In genomic region chr15:36959746-36960145, GRCh38 we compare ENCODE assay signal across 32 cellular contexts.
DNase-seq lines count a peak whose midpoint lies in the region; ATAC-seq and TF ChIP-seq lines count a peak whose summit lies in the region.
"Had no signal": no experiment of that assay in that cellular context is flagged by ENCODE, and none has a peak within 500 bp of the region (broad histone marks: within the 10 kb centered on the region; RNA-seq: fewer than 3 reads in every experiment).

No MANE protein-coding gene starts in this region.

- no peaks in the 10 kb centered on the region for H3K9me3 ChIP-seq in mucosa of descending colon
- H3K9me3 ChIP-seq: body of pancreas, Caco-2, gastroesophageal sphincter had no signal

- intact Hi-C loops in natural killer cell (cut with micrococcal nuclease) (no loop called here), mucosa of descending colon (cut with DNase I, micrococcal nuclease) (no loop called here)

- no peak overlapping the region for H3K4me3 ChIP-seq in mucosa of descending colon
- H3K4me3 ChIP-seq: body of pancreas, gastroesophageal sphincter had no signal

- H3K36me3 ChIP-seq in mucosa of descending colon (ENCODE audit: low read depth), result no peaks in the 10 kb centered on the region
- H3K36me3 ChIP-seq: gastroesophageal sphincter had no signal

- no peak overlapping the region for H3K27ac Mint-ChIP-seq in natural killer cell treated with Interleukin-12 subunit alpha and Interleukin-12 subunit beta and Interleukin-15 and Interleukin-18, amount 100 ng/mL, for 72 hours
- H3K27ac Mint-ChIP-seq in natural killer cell (no peak overlapping the region), mesothelial cell of epicardium (peak overlapping the region; percentile 81)
- H3K27ac Mint-ChIP-seq: activated CD8-positive, alpha-beta memory T cell treated with anti-CD3 and anti-CD28 coated beads, Interleukin-2, amount 10 ng/mL, durations not matched to agents 7 days and 5 days; activated T-cell treated with anti-CD3 and anti-CD28 coated beads, Interleukin-2, amount 50 U/mL, for 72 hours; CD14-positive monocyte; IgD-negative memory B cell; stimulated activated memory B cell treated with anti-CD40 and anti-IgM and Interleukin-4, amounts not matched to agents 10 μg/mL and 1 μg/mL and 100 μg/mL, for 72 hours; T-cell; WTC11 had no signal

- TF ChIP-seq CTCF in natural killer cell (IDR thresholded peaks at IDR 0.05) (no peak), mesothelial cell of epicardium (IDR thresholded peaks at IDR 0.05; ENCODE audit: unreplicated experiment) (no peak), mucosa of descending colon (IDR thresholded peaks at IDR 0.05) (no peak)

- H3K27ac ChIP-seq in epithelial cell of prostate, result peak overlapping the region; percentile 38
- H3K27ac ChIP-seq: gastroesophageal sphincter, RWPE1 had no signal

- peak overlapping the region; percentile 4 for H3K4me3 Mint-ChIP-seq in natural killer cell treated with Interleukin-12 subunit alpha and Interleukin-12 subunit beta and Interleukin-15 and Interleukin-18, amount 100 ng/mL, for 72 hours
- H3K4me3 Mint-ChIP-seq in natural killer cell (no peak overlapping the region), mesothelial cell of epicardium (peak overlapping the region; percentile 1)
- H3K4me3 Mint-ChIP-seq: activated CD8-positive, alpha-beta memory T cell treated with anti-CD3 and anti-CD28 coated beads, Interleukin-2, amount 10 ng/mL, durations not matched to agents 7 days and 5 days; activated T-cell treated with anti-CD3 and anti-CD28 coated beads, Interleukin-2, amount 50 U/mL, for 72 hours; CD14-positive monocyte; IgD-negative memory B cell; stimulated activated memory B cell treated with anti-CD40 and anti-IgM and Interleukin-4, amounts not matched to agents 10 μg/mL and 1 μg/mL and 100 μg/mL, for 72 hours; T-cell; WTC11 had no signal

- H3K36me3 Mint-ChIP-seq in natural killer cell treated with Interleukin-12 subunit alpha and Interleukin-12 subunit beta and Interleukin-15 and Interleukin-18, amount 100 ng/mL, for 72 hours, result no peaks in the 10 kb centered on the region
- H3K36me3 Mint-ChIP-seq in natural killer cell, result no peaks in the 10 kb centered on the region
- H3K36me3 Mint-ChIP-seq in mesothelial cell of epicardium, result peaks cover 11% of the 10 kb centered on the region
- H3K36me3 Mint-ChIP-seq: activated CD8-positive, alpha-beta memory T cell treated with anti-CD3 and anti-CD28 coated beads, Interleukin-2, amount 10 ng/mL, durations not matched to agents 7 days and 5 days; CD14-positive monocyte; IgD-negative memory B cell; stimulated activated memory B cell treated with anti-CD40 and anti-IgM and Interleukin-4, amounts not matched to agents 10 μg/mL and 1 μg/mL and 100 μg/mL, for 72 hours; T-cell; WTC11 had no signal

- no peak for DNase-seq in natural killer cell treated with Interleukin-12 subunit alpha and Interleukin-12 subunit beta and Interleukin-15 and Interleukin-18, amount 100 ng/mL, for 72 hours (ENCODE audit: low spot score)
- DNase-seq in natural killer cell, result no peak
- peak; percentile 33 for DNase-seq in epithelial cell of prostate (ENCODE audit: low read depth, low spot score)
- no peak for DNase-seq in mesothelial cell of epicardium (ENCODE audit: low spot score in 2 of 2, unreplicated experiment in 2 of 2)
- no peak for DNase-seq in medulla oblongata (ENCODE audit: extremely low spot score)
- DNase-seq in mucosa of descending colon, result no peak
- no peak for DNase-seq in HK-2 (ENCODE audit: unreplicated experiment)
- DNase-seq: activated CD8-positive, alpha-beta memory T cell treated with anti-CD3 and anti-CD28 coated beads, Interleukin-2, amount 10 ng/mL, durations not matched to agents 7 days and 5 days; activated naive CD4-positive, alpha-beta T cell; activated T-cell treated with anti-CD3 and anti-CD28 coated beads, Interleukin-2, amount 50 U/mL, for 72 hours; body of pancreas; Caco-2; cerebellar nuclear complex; dermis blood vessel endothelial cell; DMS79 treated with DMSO at 0.1 percent for 48 hours; left colon; mesendoderm; NCI-H1092 treated with DMSO at 0.1 percent for 48 hours; NCI-H1694 treated with DMSO at 0.1 percent for 48 hours; NCI-H446 treated with DMSO at 0.1 percent for 48 hours; NCI-H774; nucleus accumbens; substantia nigra; T-cell; trophoblast cell had no signal

- H3K9me3 Mint-ChIP-seq in natural killer cell treated with Interleukin-12 subunit alpha and Interleukin-12 subunit beta and Interleukin-15 and Interleukin-18, amount 100 ng/mL, for 72 hours, result peaks cover 2% of the 10 kb centered on the region
- H3K9me3 Mint-ChIP-seq in natural killer cell (peaks cover 2% of the 10 kb centered on the region in 2 donors), mesothelial cell of epicardium (no peaks in the 10 kb centered on the region)
- H3K9me3 Mint-ChIP-seq: activated T-cell treated with anti-CD3 and anti-CD28 coated beads, Interleukin-2, amount 50 U/mL, for 72 hours; IgD-negative memory B cell; stimulated activated memory B cell treated with anti-CD40 and anti-IgM and Interleukin-4, amounts not matched to agents 10 μg/mL and 1 μg/mL and 100 μg/mL, for 72 hours; T-cell; WTC11 had no signal

- ATAC-seq in natural killer cell treated with Interleukin-12 subunit alpha and Interleukin-12 subunit beta and Interleukin-15 and Interleukin-18, amount 100 ng/mL, for 72 hours, result no peak
- ATAC-seq in natural killer cell (no peak), mucosa of descending colon (no peak), HG02981 (IDR thresholded peaks at IDR 0.05; ENCODE audit: unreplicated experiment) (no peak)
- ATAC-seq: activated CD8-positive, alpha-beta memory T cell treated with anti-CD3 and anti-CD28 coated beads, Interleukin-2, amount 10 ng/mL, durations not matched to agents 7 days and 5 days; activated T-cell treated with anti-CD3 and anti-CD28 coated beads, Interleukin-2, amount 50 U/mL, for 72 hours; body of pancreas; gastroesophageal sphincter; left colon; stimulated activated memory B cell treated with anti-CD40 and anti-IgM and Interleukin-4, amounts not matched to agents 10 μg/mL and 1 μg/mL and 100 μg/mL, for 72 hours; T-cell; WTC11 had no signal

- H3K4me1 ChIP-seq in mucosa of descending colon (ENCODE audit: low read depth), result no peaks in the 10 kb centered on the region

- H3K4me1 Mint-ChIP-seq in natural killer cell treated with Interleukin-12 subunit alpha and Interleukin-12 subunit beta and Interleukin-15 and Interleukin-18, amount 100 ng/mL, for 72 hours (ENCODE audit: low read depth in 2 of 2), result no peaks in the 10 kb centered on the region
- H3K4me1 Mint-ChIP-seq in natural killer cell (no peaks in the 10 kb centered on the region), mesothelial cell of epicardium (peaks cover 46% of the 10 kb centered on the region)
- H3K4me1 Mint-ChIP-seq: activated CD8-positive, alpha-beta memory T cell treated with anti-CD3 and anti-CD28 coated beads, Interleukin-2, amount 10 ng/mL, durations not matched to agents 7 days and 5 days; CD14-positive monocyte; IgD-negative memory B cell; stimulated activated memory B cell treated with anti-CD40 and anti-IgM and Interleukin-4, amounts not matched to agents 10 μg/mL and 1 μg/mL and 100 μg/mL, for 72 hours; T-cell; WTC11 had no signal

- no peaks in the 10 kb centered on the region for H3K27me3 Mint-ChIP-seq in natural killer cell treated with Interleukin-12 subunit alpha and Interleukin-12 subunit beta and Interleukin-15 and Interleukin-18, amount 100 ng/mL, for 72 hours
- H3K27me3 Mint-ChIP-seq in natural killer cell (ENCODE audit: low read depth in 2 of 2), result no peaks in the 10 kb centered on the region
- H3K27me3 Mint-ChIP-seq in mesothelial cell of epicardium (ENCODE audit: low read depth), result no peaks in the 10 kb centered on the region
- H3K27me3 Mint-ChIP-seq: activated CD8-positive, alpha-beta memory T cell treated with anti-CD3 and anti-CD28 coated beads, Interleukin-2, amount 10 ng/mL, durations not matched to agents 7 days and 5 days; stimulated activated memory B cell treated with anti-CD40 and anti-IgM and Interleukin-4, amounts not matched to agents 10 μg/mL and 1 μg/mL and 100 μg/mL, for 72 hours had no signal
